ENCODE assay signal across 19 cellular contexts in genomic region chr16:88867561-88868246, GRCh38.
DNase-seq lines count a peak whose midpoint lies in the region; ATAC-seq and TF ChIP-seq lines count a peak whose summit lies in the region.
"Had no signal": no experiment of that assay in that cellular context is flagged by ENCODE, and none has a peak within 500 bp of the region (broad histone marks: within the 10 kb centered on the region; RNA-seq: fewer than 3 reads in every experiment).

No MANE protein-coding gene starts in this region.

- peaks cover 35% of the 10 kb centered on the region for H4K20me1 ChIP-seq in BLaER1

- DNase-seq in NCI-H146 (lab: John Stamatoyannopoulos, UW) (peak; percentile 55), NCI-H146 treated with DMSO at 0.1 percent for 48 hours (lab: John Stamatoyannopoulos, UW; ENCODE audit: unreplicated experiment) (no peak), RPMI8226 (peak; percentile 25), NCI-H2081 treated with DMSO at 0.1 percent for 48 hours (lab: John Stamatoyannopoulos, UW) (no peak)
- DNase-seq in stimulated activated naive CD4-positive, alpha-beta T cell treated with Interleukin-2 at 50 U/mL for 16 hours (lab: John Stamatoyannopoulos, UW) = no peak
- DNase-seq: 8988T; CD4-positive, alpha-beta T cell; DMS153; DND-41; EL; GOT3; H7; KBM-7 had no signal

- peak overlapping the region; percentile 65; the same call in 1 of the 2 replicates for H3K4me2 ChIP-seq in BLaER1

- H3K4me3 ChIP-seq in BLaER1 (no peak overlapping the region), HEK293 (ENCODE audit: low read depth, low read length) (no peak overlapping the region)
- H3K4me3 ChIP-seq: GM12878 had no signal

- TF ChIP-seq CTCF in HEK293 (tag by site-specific recombination; IDR thresholded peaks at IDR 0.05) = no peak

- ATAC-seq in HG03139 (IDR thresholded peaks at IDR 0.05; ENCODE audit: unreplicated experiment) = no peak
- ATAC-seq: GM12878, HCT116 had no signal

- no peak overlapping the region for H3K9ac ChIP-seq in BLaER1

- POLR2A ChIA-PET in HEK293 (lab: Yijun Ruan, JAX) = no interaction called here

- H3K27ac ChIP-seq in BLaER1 (no peak overlapping the region), HEK293 (ENCODE audit: extremely low read depth, low read depth, low read length) (no peak overlapping the region)
- H3K27ac ChIP-seq: C4-2B had no signal

- H3K36me3 ChIP-seq in BLaER1 (peaks cover 9% of the 10 kb centered on the region; the same call in 1 of the 2 replicates), HEK293 (ENCODE audit: control insufficient read depth in 2 of 2, insufficient read depth in 1 of 2, low read length in 2 of 2) (peaks cover 0 to 3% of the 10 kb centered on the region in 2 experiments; a peak in 1 of 3 replicates)

- H3K4me1 ChIP-seq in BLaER1 (peaks cover 75% of the 10 kb centered on the region), HEK293 (ENCODE audit: control insufficient read depth, insufficient read depth, low read length) (no peaks in the 10 kb centered on the region)

- peaks cover 35% of the 10 kb centered on the region for H3K27me3 ChIP-seq in BLaER1

- no peaks in the 10 kb centered on the region for H3K9me3 ChIP-seq in BLaER1
- no peaks in the 10 kb centered on the region for H3K9me3 ChIP-seq in HEK293 (ENCODE audit: control insufficient read depth, insufficient read depth, low read depth, low read length)

- CTCF ChIA-PET in HEK293 (lab: Yijun Ruan, JAX) = interaction anchor here (0.9 kb wide), 1 partner anchor 10 kb away, joined by 4 read pairs; no protein-coding TSS in a partner anchor

TF ChIP-seq in HEK293, 187 proteins besides CTCF, POLR2A, EP300 and RAD21:
- TF ChIP-seq ZFHX2 (tag by site-specific recombination; conservative IDR thresholded peaks at IDR 0.05) = 0 out of 2 replicates have a peak, but pooled peaks have one; percentile 11
- TF ChIP-seq KLF16 (tag by site-specific recombination; IDR thresholded peaks at IDR 0.05) = no peak
- TF ChIP-seq EGR2 (tag by site-specific recombination; IDR thresholded peaks at IDR 0.05; ENCODE audit: low read depth) = peak; percentile 4; the same call in 1 of the 2 replicates
- TF ChIP-seq GLIS2 (tag by site-specific recombination; IDR thresholded peaks at IDR 0.05) = 0 out of 2 replicates have a peak, but pooled peaks have one; percentile 13

Comparison
In these comparisons a context has a peak if more than half of its experiments do, and no peak if none do; other contexts are left out.
1. DNase-seq: peak in NCI-H146 (single experiment) and RPMI8226 (single experiment); none in NCI-H146 treated with DMSO at 0.1 percent for 48 hours (single experiment), NCI-H2081 treated with DMSO at 0.1 percent for 48 hours (single experiment) and stimulated activated naive CD4-positive, alpha-beta T cell treated with Interleukin-2 at 50 U/mL for 16 hours (single experiment).